Comparison of ENCODE assay signal across 1 cellular context in the genomic region with DNA sequence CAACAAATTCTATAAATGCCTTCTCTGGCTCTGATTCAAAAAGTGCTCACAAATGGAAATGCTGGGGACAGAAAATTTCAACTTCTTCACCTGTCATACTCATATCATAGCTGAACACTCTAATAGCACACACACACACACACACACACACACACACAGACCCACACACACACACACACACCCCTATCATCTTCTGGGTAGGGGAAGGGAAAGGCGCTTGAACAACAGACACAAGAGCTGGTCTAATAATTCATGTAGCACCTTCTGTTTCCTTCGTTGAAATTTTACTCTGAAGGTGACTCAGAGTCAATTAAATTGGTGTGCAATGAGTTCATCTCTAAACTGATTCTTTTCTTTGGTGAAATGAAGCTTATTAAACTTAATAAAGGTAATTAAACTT.
TF ChIP-seq lines count a peak whose summit lies in the region.

No MANE protein-coding gene starts in this region.

TF ChIP-seq in GM12891, 5 proteins besides CTCF, POLR2A, EP300 and RAD21:
- TF ChIP-seq TAF1 (IDR thresholded peaks at IDR 0.05; ENCODE audit: low read depth, low read length) (no peak), POLR2AphosphoS5 (IDR thresholded peaks at IDR 0.05; ENCODE audit: low read depth, low read length) (no peak), POU2F2 (IDR thresholded peaks at IDR 0.05; ENCODE audit: low read depth, low read length) (no peak), PAX5 (IDR thresholded peaks at IDR 0.05; ENCODE audit: insufficient read depth, low read length, severe bottlenecking) (no peak), SPI1 (IDR thresholded peaks at IDR 0.05; ENCODE audit: low read depth, low read length) (no peak)
